Comparison of ENCODE assay signal across 4 cellular contexts in genomic region chr6:137643644-137644043, GRCh38.
DNase-seq lines count a peak whose midpoint lies in the region; ATAC-seq, FAIRE-seq and TF ChIP-seq lines count a peak whose summit lies in the region.
"Not testable (repeated sequence)": the region's sequence is repeated elsewhere in the genome, so short reads cannot be mapped to it uniquely, and the experiment has no call there.

No MANE protein-coding gene starts in this region.

- H2AFZ ChIP-seq in HepG2 (ENCODE audit: low read length), result not testable (repeated sequence)

- CTCF ChIA-PET in HEK293 (lab: Yijun Ruan, JAX), result interaction anchor here (0.6 to 1.5 kb wide), 3 partner anchors 366 to 729 kb away, joined by 3 to 8 read pairs (median 5); no protein-coding TSS in a partner anchor
- CTCF ChIA-PET in HepG2 (lab: Yijun Ruan, JAX; ENCODE audit: low intra/inter-chr PET ratio, low total read pairs), result not testable (repeated sequence)

- BruUV-seq in HepG2 (replicated peaks; lab: Mats Ljungman, UMichigan), result not testable (repeated sequence)

- not testable (repeated sequence) for H3K4me1 ChIP-seq in HEK293 (ENCODE audit: control insufficient read depth, insufficient read depth, low read length)
- H3K4me1 ChIP-seq in HepG2 (ENCODE audit: insufficient read depth, low read length), result peaks cover 22% of the 10 kb centered on the region

- not testable (repeated sequence) for H4K20me1 ChIP-seq in HepG2 (ENCODE audit: insufficient read depth, low read length)

- not testable (repeated sequence) for H3K27me3 ChIP-seq in HepG2 (ENCODE audit: control insufficient read depth in 1 of 2, insufficient read depth in 2 of 2, low read length in 2 of 2)

- TF ChIP-seq POLR2A in HepG2 (IDR thresholded peaks at IDR 0.05; ENCODE audit: insufficient read depth in 1 of 2, low read depth in 2 of 2, low read length in 2 of 2), result not testable (repeated sequence)

- not testable (repeated sequence) for TF ChIP-seq EP300 in HepG2 (IDR thresholded peaks at IDR 0.05; ENCODE audit: low read depth in 2 of 2, low read length in 2 of 2); HepG2 (CRISPR knock-in tag; IDR thresholded peaks at IDR 0.05; ENCODE audit: borderline replicate concordance)

- FAIRE-seq in HepG2 (lab: Jason Lieb, UNC), result not testable (repeated sequence)

- not testable (repeated sequence) for H3K4me1 Mint-ChIP-seq in T-helper 17 cell

- not testable (repeated sequence) for H3K4me2 ChIP-seq in HepG2 (ENCODE audit: low read depth, low read length)

- in situ Hi-C loops in HepG2 (cut with HindIII; ENCODE audit: extremely low pct_ligation_motif_present, low pct_unique_long_range_greater_than_20kb), result loop anchor here (5.0 to 25.0 kb wide), 4 partner anchors 371 to 999 kb away; no protein-coding TSS in a partner anchor

- not testable (repeated sequence) for H3K79me2 ChIP-seq in HepG2 (ENCODE audit: insufficient read depth, low read length)

- peak overlapping the region; percentile 37 for H3K27ac Mint-ChIP-seq in T-helper 17 cell

- WGBS in HepG2 (ENCODE audit: low lambda C conversion rate), result 50% methylated on average over 2 of the region's 2 CpGs

- H3K9ac ChIP-seq in HepG2 (ENCODE audit: insufficient read depth, low read depth, low read length), result not testable (repeated sequence)

- H3K4me3 Mint-ChIP-seq in T-helper 17 cell, result not testable (repeated sequence)

- not testable (repeated sequence) for TF ChIP-seq RAD21 in HepG2 (CRISPR knock-in tag; IDR thresholded peaks at IDR 0.05)

- H3K36me3 Mint-ChIP-seq in T-helper 17 cell (ENCODE audit: low read depth), result not testable (repeated sequence)

- not testable (repeated sequence) for H3K4me3 ChIP-seq in HEK293 (ENCODE audit: low read depth, low read length); HepG2 (replicated peaks in 1 of 3; ENCODE audit: insufficient read depth in 1 of 3, low read depth in 2 of 3, low read length in 3 of 3)

- not testable (repeated sequence) for H3K27ac ChIP-seq in HEK293 (ENCODE audit: extremely low read depth, low read depth, low read length); HepG2 (ENCODE audit: extremely low read length, insufficient read depth, low read length)
- peak overlapping the region; percentile 58 for H3K27ac ChIP-seq in VCaP

- ATAC-seq in T-helper 17 cell, HepG2: not testable (repeated sequence)

- not testable (repeated sequence) for H3K36me3 ChIP-seq in HEK293 (ENCODE audit: control insufficient read depth in 2 of 2, insufficient read depth in 1 of 2, low read length in 2 of 2); HepG2 (replicated peaks in 1 of 2; ENCODE audit: control insufficient read depth in 1 of 2, insufficient read depth in 2 of 2, low read length in 2 of 2)

- DNase-seq in T-helper 17 cell; HepG2 (ENCODE audit: low spot score): not testable (repeated sequence)

- not testable (repeated sequence) for TF ChIP-seq CTCF in HEK293 (tag by site-specific recombination; IDR thresholded peaks at IDR 0.05); VCaP (conservative IDR thresholded peaks at IDR 0.05); HepG2 (CRISPR knock-in tag; IDR thresholded peaks at IDR 0.05)

- POLR2A ChIA-PET in HEK293 (lab: Yijun Ruan, JAX); HepG2 (lab: Yijun Ruan, JAX): not testable (repeated sequence)

- intact Hi-C loops in HepG2 (cut with micrococcal nuclease; ENCODE audit: unreplicated experiment), result loop anchor here (5.0 kb wide), 3 partner anchors 291 to 1001 kb away; no protein-coding TSS in a partner anchor

- H3K27me3 Mint-ChIP-seq in T-helper 17 cell, result peaks cover 28% of the 10 kb centered on the region

- H3K9me3 ChIP-seq in HEK293 (ENCODE audit: control insufficient read depth, insufficient read depth, low read depth, low read length); T-helper 17 cell (ENCODE audit: control insufficient read depth, low read length, poor library complexity, severe bottlenecking); HepG2 (ENCODE audit: low read length): not testable (repeated sequence)

TF ChIP-seq in HEK293, 187 proteins besides CTCF, POLR2A, EP300 and RAD21:
- TF ChIP-seq ATF2 (tag by site-specific recombination; IDR thresholded peaks at IDR 0.05; ENCODE audit: low read depth) (0 out of 2 replicates have a peak, but pooled peaks have one; percentile 9), ZNF146 (tag by site-specific recombination; IDR thresholded peaks at IDR 0.05) (peak; percentile 62)
TF ChIP-seq in HEK293: peak in this region for 2; not testable (repeated sequence) for 185.

TF ChIP-seq in HepG2, 621 proteins besides CTCF, POLR2A, EP300 and RAD21:
- TF ChIP-seq ATF7 (IDR thresholded peaks at IDR 0.05), result peak; percentile 50; the same call in 1 of the 2 replicates
- TF ChIP-seq ATF7 (CRISPR knock-in tag; IDR thresholded peaks at IDR 0.05), result not testable (repeated sequence)
